In the genomic region with DNA sequence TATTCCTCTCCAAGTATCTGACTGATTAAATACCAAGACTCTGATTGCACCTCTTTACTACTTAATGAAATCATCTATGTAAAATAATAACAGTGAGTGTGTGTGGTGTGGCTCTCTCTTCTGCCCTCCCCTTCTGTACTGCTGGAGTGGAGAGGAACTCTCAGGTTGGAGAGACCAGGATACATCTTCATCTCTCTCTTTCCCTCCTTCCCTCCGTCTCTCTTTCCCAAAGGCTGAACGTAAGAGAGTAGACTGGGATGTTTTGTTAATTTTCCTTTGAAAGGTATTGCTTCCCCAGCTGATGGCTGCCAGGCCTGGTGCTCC, we compare ENCODE assay signal across 1 cellular context.
TF ChIP-seq lines count a peak whose summit lies in the region.

No MANE protein-coding gene starts in this region.

TF ChIP-seq in K562, 482 proteins besides CTCF, POLR2A, EP300 and RAD21:
- TF ChIP-seq SMARCC2 (IDR thresholded peaks at IDR 0.05; ENCODE audit: low read depth) (no peak), MAFG (tag; conservative IDR thresholded peaks at IDR 0.05) (no peak), ZNF696 (CRISPR knock-in tag; conservative IDR thresholded peaks at IDR 0.05) (no peak), ESRRA (IDR thresholded peaks at IDR 0.05; ENCODE audit: borderline replicate concordance, low read depth) (0 out of 2 replicates have a peak, but pooled peaks have one; percentile 1), KDM5B (IDR thresholded peaks at IDR 0.05; ENCODE audit: insufficient replicate concordance, low read depth, low read length) (no peak), ATF1 (CRISPR knock-in tag; IDR thresholded peaks at IDR 0.05) (no peak), ATF1 (tag; IDR thresholded peaks at IDR 0.05) (0 out of 2 replicates have a peak, but pooled peaks have one; percentile 2), SIN3A (IDR thresholded peaks at IDR 0.05; ENCODE audit: borderline replicate concordance in 2 of 2, control insufficient read depth in 1 of 2, low read depth in 2 of 2, low read length in 2 of 2) (no peak), ERF (CRISPR knock-in tag; IDR thresholded peaks at IDR 0.05) (no peak), ZNF445 (CRISPR knock-in tag; IDR thresholded peaks at IDR 0.05; ENCODE audit: low read depth) (no peak), BRF1 (IDR thresholded peaks at IDR 0.05; ENCODE audit: borderline replicate concordance, extremely low read depth, insufficient read length) (no peak), PCBP1 (IDR thresholded peaks at IDR 0.05; ENCODE audit: low read depth, low read length, poor library complexity, severe bottlenecking) (no peak), COPS2 (conservative IDR thresholded peaks at IDR 0.05) (no peak), YY1 (IDR thresholded peaks at IDR 0.05; ENCODE audit: borderline replicate concordance in 1 of 3, control insufficient read depth in 1 of 3, extremely low read depth in 1 of 3, insufficient read depth in 3 of 3, insufficient read length in 1 of 3, insufficient replicate concordance in 2 of 3, low read depth in 1 of 3, low read length in 2 of 3) (no peak), RBM17 (IDR thresholded peaks at IDR 0.05; ENCODE audit: borderline replicate concordance, low read depth, low read length) (no peak), MYBL2 (IDR thresholded peaks at IDR 0.05; ENCODE audit: low read depth) (no peak), MYBL2 (CRISPR knock-in tag; IDR thresholded peaks at IDR 0.05; ENCODE audit: borderline replicate concordance) (no peak)
- TF ChIP-seq, protein P1, sequence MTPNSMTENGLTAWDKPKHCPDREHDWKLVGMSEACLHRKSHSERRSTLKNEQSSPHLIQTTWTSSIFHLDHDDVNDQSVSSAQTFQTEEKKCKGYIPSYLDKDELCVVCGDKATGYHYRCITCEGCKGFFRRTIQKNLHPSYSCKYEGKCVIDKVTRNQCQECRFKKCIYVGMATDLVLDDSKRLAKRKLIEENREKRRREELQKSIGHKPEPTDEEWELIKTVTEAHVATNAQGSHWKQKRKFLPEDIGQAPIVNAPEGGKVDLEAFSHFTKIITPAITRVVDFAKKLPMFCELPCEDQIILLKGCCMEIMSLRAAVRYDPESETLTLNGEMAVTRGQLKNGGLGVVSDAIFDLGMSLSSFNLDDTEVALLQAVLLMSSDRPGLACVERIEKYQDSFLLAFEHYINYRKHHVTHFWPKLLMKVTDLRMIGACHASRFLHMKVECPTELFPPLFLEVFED (CRISPR knock-in tag; conservative IDR thresholded peaks at IDR 0.05): no peak
- TF ChIP-seq, protein P2, sequence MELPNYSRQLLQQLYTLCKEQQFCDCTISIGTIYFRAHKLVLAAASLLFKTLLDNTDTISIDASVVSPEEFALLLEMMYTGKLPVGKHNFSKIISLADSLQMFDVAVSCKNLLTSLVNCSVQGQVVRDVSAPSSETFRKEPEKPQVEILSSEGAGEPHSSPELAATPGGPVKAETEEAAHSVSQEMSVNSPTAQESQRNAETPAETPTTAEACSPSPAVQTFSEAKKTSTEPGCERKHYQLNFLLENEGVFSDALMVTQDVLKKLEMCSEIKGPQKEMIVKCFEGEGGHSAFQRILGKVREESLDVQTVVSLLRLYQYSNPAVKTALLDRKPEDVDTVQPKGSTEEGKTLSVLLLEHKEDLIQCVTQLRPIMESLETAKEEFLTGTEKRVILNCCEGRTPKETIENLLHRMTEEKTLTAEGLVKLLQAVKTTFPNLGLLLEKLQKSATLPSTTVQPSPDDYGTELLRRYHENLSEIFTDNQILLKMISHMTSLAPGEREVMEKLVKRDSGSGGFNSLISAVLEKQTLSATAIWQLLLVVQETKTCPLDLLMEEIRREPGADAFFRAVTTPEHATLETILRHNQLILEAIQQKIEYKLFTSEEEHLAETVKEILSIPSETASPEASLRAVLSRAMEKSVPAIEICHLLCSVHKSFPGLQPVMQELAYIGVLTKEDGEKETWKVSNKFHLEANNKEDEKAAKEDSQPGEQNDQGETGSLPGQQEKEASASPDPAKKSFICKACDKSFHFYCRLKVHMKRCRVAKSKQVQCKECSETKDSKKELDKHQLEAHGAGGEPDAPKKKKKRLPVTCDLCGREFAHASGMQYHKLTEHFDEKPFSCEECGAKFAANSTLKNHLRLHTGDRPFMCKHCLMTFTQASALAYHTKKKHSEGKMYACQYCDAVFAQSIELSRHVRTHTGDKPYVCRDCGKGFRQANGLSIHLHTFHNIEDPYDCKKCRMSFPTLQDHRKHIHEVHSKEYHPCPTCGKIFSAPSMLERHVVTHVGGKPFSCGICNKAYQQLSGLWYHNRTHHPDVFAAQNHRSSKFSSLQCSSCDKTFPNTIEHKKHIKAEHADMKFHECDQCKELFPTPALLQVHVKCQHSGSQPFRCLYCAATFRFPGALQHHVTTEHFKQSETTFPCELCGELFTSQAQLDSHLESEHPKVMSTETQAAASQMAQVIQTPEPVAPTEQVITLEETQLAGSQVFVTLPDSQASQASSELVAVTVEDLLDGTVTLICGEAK (IDR thresholded peaks at IDR 0.05): no peak
- TF ChIP-seq, protein P2 (CRISPR knock-in tag; IDR thresholded peaks at IDR 0.05): no peak
- TF ChIP-seq, protein P3, sequence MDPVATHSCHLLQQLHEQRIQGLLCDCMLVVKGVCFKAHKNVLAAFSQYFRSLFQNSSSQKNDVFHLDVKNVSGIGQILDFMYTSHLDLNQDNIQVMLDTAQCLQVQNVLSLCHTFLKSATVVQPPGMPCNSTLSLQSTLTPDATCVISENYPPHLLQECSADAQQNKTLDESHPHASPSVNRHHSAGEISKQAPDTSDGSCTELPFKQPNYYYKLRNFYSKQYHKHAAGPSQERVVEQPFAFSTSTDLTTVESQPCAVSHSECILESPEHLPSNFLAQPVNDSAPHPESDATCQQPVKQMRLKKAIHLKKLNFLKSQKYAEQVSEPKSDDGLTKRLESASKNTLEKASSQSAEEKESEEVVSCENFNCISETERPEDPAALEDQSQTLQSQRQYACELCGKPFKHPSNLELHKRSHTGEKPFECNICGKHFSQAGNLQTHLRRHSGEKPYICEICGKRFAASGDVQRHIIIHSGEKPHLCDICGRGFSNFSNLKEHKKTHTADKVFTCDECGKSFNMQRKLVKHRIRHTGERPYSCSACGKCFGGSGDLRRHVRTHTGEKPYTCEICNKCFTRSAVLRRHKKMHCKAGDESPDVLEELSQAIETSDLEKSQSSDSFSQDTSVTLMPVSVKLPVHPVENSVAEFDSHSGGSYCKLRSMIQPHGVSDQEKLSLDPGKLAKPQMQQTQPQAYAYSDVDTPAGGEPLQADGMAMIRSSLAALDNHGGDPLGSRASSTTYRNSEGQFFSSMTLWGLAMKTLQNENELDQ (CRISPR knock-in tag; IDR thresholded peaks at IDR 0.05; ENCODE audit: borderline replicate concordance): no peak
- TF ChIP-seq, protein P4, sequence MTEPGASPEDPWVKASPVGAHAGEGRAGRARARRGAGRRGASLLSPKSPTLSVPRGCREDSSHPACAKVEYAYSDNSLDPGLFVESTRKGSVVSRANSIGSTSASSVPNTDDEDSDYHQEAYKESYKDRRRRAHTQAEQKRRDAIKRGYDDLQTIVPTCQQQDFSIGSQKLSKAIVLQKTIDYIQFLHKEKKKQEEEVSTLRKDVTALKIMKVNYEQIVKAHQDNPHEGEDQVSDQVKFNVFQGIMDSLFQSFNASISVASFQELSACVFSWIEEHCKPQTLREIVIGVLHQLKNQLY (CRISPR knock-in tag; conservative IDR thresholded peaks at IDR 0.05): no peak
- TF ChIP-seq, protein P5, sequence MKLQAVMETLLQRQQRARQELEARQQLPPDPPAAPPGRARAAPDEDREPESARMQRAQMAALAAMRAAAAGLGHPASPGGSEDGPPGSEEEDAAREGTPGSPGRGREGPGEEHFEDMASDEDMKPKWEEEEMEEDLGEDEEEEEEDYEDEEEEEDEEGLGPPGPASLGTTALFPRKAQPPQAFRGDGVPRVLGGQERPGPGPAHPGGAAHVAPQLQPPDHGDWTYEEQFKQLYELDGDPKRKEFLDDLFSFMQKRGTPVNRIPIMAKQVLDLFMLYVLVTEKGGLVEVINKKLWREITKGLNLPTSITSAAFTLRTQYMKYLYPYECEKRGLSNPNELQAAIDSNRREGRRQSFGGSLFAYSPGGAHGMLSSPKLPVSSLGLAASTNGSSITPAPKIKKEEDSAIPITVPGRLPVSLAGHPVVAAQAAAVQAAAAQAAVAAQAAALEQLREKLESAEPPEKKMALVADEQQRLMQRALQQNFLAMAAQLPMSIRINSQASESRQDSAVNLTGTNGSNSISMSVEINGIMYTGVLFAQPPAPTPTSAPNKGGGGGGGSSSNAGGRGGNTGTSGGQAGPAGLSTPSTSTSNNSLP (IDR thresholded peaks at IDR 0.05; ENCODE audit: borderline replicate concordance, low read depth, low read length): peak; percentile 56; the same call in 1 of the 2 replicates
- TF ChIP-seq, protein P6, sequence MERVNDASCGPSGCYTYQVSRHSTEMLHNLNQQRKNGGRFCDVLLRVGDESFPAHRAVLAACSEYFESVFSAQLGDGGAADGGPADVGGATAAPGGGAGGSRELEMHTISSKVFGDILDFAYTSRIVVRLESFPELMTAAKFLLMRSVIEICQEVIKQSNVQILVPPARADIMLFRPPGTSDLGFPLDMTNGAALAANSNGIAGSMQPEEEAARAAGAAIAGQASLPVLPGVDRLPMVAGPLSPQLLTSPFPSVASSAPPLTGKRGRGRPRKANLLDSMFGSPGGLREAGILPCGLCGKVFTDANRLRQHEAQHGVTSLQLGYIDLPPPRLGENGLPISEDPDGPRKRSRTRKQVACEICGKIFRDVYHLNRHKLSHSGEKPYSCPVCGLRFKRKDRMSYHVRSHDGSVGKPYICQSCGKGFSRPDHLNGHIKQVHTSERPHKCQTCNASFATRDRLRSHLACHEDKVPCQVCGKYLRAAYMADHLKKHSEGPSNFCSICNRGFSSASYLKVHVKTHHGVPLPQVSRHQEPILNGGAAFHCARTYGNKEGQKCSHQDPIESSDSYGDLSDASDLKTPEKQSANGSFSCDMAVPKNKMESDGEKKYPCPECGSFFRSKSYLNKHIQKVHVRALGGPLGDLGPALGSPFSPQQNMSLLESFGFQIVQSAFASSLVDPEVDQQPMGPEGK (CRISPR knock-in tag; IDR thresholded peaks at IDR 0.05; ENCODE audit: borderline replicate concordance): no peak
